ENCODE assay signal across 18 cellular contexts in the genomic region with DNA sequence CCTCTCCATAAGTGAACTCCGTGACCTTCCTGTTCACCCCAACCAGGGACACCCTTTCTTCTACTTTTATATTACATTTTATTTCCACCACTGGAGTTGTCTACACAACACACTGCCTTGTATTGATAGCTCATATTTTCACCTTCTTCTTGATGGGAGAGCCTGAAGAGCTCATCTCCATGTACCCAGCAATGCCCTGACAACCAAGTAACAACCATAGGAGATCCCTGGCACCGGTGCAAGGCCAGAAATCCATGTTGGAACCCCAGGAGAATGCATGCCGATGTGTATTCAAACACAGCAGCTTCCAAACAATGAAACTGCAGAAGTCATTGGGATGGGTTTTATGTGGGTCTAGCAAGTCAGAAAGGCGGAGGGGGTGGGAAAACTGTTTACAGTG. TPM values are rescaled to one million over a fixed set of nuclear protein-coding genes. Genes with fewer than 3 reads are reported as not detected.
DNase-seq lines count a peak whose midpoint lies in the region; ATAC-seq and TF ChIP-seq lines count a peak whose summit lies in the region.
"Had no signal": no experiment of that assay in that cellular context is flagged by ENCODE, and none has a peak within 500 bp of the region (broad histone marks: within the 10 kb centered on the region; RNA-seq: fewer than 3 reads in every experiment).

No MANE protein-coding gene starts in this region.

- H3K4me1 ChIP-seq in DND-41 (ENCODE audit: insufficient read depth, low read length) (peaks cover 40% of the 10 kb centered on the region), gastrocnemius medialis (peaks cover 27 to 56% of the 10 kb centered on the region in 2 donors)
- H3K4me1 ChIP-seq: BE2C had no signal

- TF ChIP-seq POLR2A in gastrocnemius medialis (IDR thresholded peaks at IDR 0.05): no peak

- no peak overlapping the region for H3K4me3 Mint-ChIP-seq in activated B cell treated with CpG ODN at 0.5 μM for 24 hours
- H3K4me3 Mint-ChIP-seq: CD8-positive, alpha-beta T cell; HFFc6 had no signal

- CTCF ChIA-PET in activated B cell treated with CpG ODN at 0.5 μM for 24 hours (lab: Charles Lee): interaction anchor here (1.1 to 2.4 kb wide), 2 partner anchors 43 to 53 kb away, joined by 4 to 10 read pairs; no protein-coding TSS in a partner anchor

- no peaks in the 10 kb centered on the region for H3K27me3 Mint-ChIP-seq in activated B cell treated with CpG ODN at 0.5 μM for 24 hours

- H3K79me2 ChIP-seq in DND-41 (ENCODE audit: insufficient read depth, low read length): peaks cover 100% of the 10 kb centered on the region

- H3K27me3 ChIP-seq in DND-41 (ENCODE audit: insufficient read depth, low read length, poor library complexity) (no peaks in the 10 kb centered on the region), gastrocnemius medialis (no peaks in the 10 kb centered on the region)

- ATAC-seq in DND-41 (ENCODE audit: insufficient read depth, low read depth): no peak
- no peak for ATAC-seq in activated B cell treated with CpG ODN at 0.5 μM for 24 hours (ENCODE audit: low read depth)
- no peak for ATAC-seq in left lobe of liver
- ATAC-seq in gastrocnemius medialis: no peak
- ATAC-seq: CD8-positive, alpha-beta T cell; HepG2 had no signal

- H3K27ac ChIP-seq in DND-41 (ENCODE audit: low read length) (peak overlapping the region; percentile 30; the same call in 1 of the 2 replicates), gastrocnemius medialis (peak overlapping the region; percentile 47 to 73 (median 70))
- H3K27ac ChIP-seq: C4-2B had no signal

- peak overlapping the region; percentile 51 for H3K27ac Mint-ChIP-seq in activated B cell treated with CpG ODN at 0.5 μM for 24 hours
- H3K27ac Mint-ChIP-seq: CD8-positive, alpha-beta T cell; HFFc6 had no signal

- H3K9ac ChIP-seq in DND-41 (ENCODE audit: low read depth, low read length): no peak overlapping the region

- peaks cover 95% of the 10 kb centered on the region for H3K4me1 Mint-ChIP-seq in activated B cell treated with CpG ODN at 0.5 μM for 24 hours

- peaks cover 80% of the 10 kb centered on the region for H4K20me1 ChIP-seq in DND-41 (ENCODE audit: insufficient read depth, low read length)

- H3K36me3 ChIP-seq in DND-41 (ENCODE audit: insufficient read depth, low read length): peaks cover 71% of the 10 kb centered on the region
- H3K36me3 ChIP-seq in gastrocnemius medialis: peaks cover 0 to 11% of the 10 kb centered on the region in 2 donors
- H3K36me3 ChIP-seq: BE2C had no signal

- no peak overlapping the region for H3K4me3 ChIP-seq in DND-41 (ENCODE audit: low read depth in 1 of 2, low read length in 2 of 2)
- no peak overlapping the region for H3K4me3 ChIP-seq in gastrocnemius medialis

- in situ Hi-C loops in gastrocnemius medialis (cut with MboI; ENCODE audit: low sequenced_read_pairs in 4 of 4): no loop called here

- H3K36me3 Mint-ChIP-seq in activated B cell treated with CpG ODN at 0.5 μM for 24 hours (ENCODE audit: low read depth): peaks cover 87% of the 10 kb centered on the region

- intact Hi-C loops in activated B cell treated with CpG ODN at 0.5 μM for 24 hours (cut with micrococcal nuclease): no loop called here
- intact Hi-C loops in gastrocnemius medialis (cut with DNase I; ENCODE audit: low total_unique reads): no loop called here
- intact Hi-C loops in cardiac septum (cut with DNase I): no loop called here

- no peaks in the 10 kb centered on the region for H3K9me3 ChIP-seq in DND-41 (ENCODE audit: insufficient read depth, low read length, severe bottlenecking)
- H3K9me3 ChIP-seq in gastrocnemius medialis: no peaks in the 10 kb centered on the region
- H3K9me3 ChIP-seq: BE2C had no signal

- TF ChIP-seq CTCF in DND-41 (IDR thresholded peaks at IDR 0.05; ENCODE audit: borderline replicate concordance, extremely low read depth, low read length, poor library complexity, severe bottlenecking): no peak
- no peak for TF ChIP-seq CTCF in activated B cell treated with CpG ODN at 0.5 μM for 24 hours (IDR thresholded peaks at IDR 0.05)
- no peak for TF ChIP-seq CTCF in gastrocnemius medialis (IDR thresholded peaks at IDR 0.05 in 4 of 5, conservative IDR thresholded peaks at IDR 0.05 in 1 of 5)

- POLR2A ChIA-PET in activated B cell treated with CpG ODN at 0.5 μM for 24 hours (lab: Charles Lee): interaction anchor here (0.9 to 40.7 kb wide), 3 partner anchors 11 to 86 kb away, joined by 3 to 1269 read pairs (median 248); partner anchors contain the start of gene TENT5C

- DNase-seq in DND-41: no peak
- no peak for DNase-seq in activated B cell treated with CpG ODN at 0.5 μM for 24 hours
- DNase-seq in left lobe of liver (ENCODE audit: low spot score): peak; percentile 22
- no peak for DNase-seq in gastrocnemius medialis
- no peak for DNase-seq in kidney glomerular epithelial cell (lab: John Stamatoyannopoulos, UW)
- no peak for DNase-seq in activated CD4-positive, alpha-beta T cell treated with anti-CD3 and anti-CD28 coated beads for 4 hours
- DNase-seq in SKM-1 (lab: John Stamatoyannopoulos, UW; ENCODE audit: unreplicated experiment): no peak
- DNase-seq in cardiac septum (ENCODE audit: low spot score): no peak
- DNase-seq: BE2C, COR-L47, DMS153, DMS79 treated with DMSO at 0.1 percent for 48 hours, GDM1, HCEC 1CT, HFFc6 had no signal

- no peaks in the 10 kb centered on the region for H3K9me3 Mint-ChIP-seq in activated B cell treated with CpG ODN at 0.5 μM for 24 hours
- H3K9me3 Mint-ChIP-seq: CD8-positive, alpha-beta T cell; HFFc6 had no signal

- no peak overlapping the region for H2AFZ ChIP-seq in DND-41 (ENCODE audit: low read depth, low read length)

- no peak overlapping the region for H3K4me2 ChIP-seq in DND-41 (ENCODE audit: insufficient read depth, low read length)

RNA-seq across cellular contexts. Expression of gene TENT5C, which starts 15.5 kb away (rescaled TPM):
- total RNA-seq in activated B cell treated with CpG ODN at 0.5 μM for 24 hours (56.2 and 59.3 TPM in 2 replicates), left lobe of liver (2.4 TPM), gastrocnemius medialis (10 to 100 TPM in 1 of 4 donors, 1 to 10 TPM in 3; 2.3 to 21.8 (median 6.4) TPM), cardiac septum (7.4 TPM)
